Comparison of ENCODE assay signal across 18 cellular contexts in genomic region chr20:39861381-39861780, GRCh38.
DNase-seq lines count a peak whose midpoint lies in the region; ATAC-seq, FAIRE-seq and TF ChIP-seq lines count a peak whose summit lies in the region.
"Had no signal": no experiment of that assay in that cellular context is flagged by ENCODE, and none has a peak within 500 bp of the region (broad histone marks: within the 10 kb centered on the region; RNA-seq: fewer than 3 reads in every experiment).

No MANE protein-coding gene starts in this region.

- ATAC-seq in RWPE2 (ENCODE audit: low read depth), result peak; percentile 82
- ATAC-seq in CD8-positive, alpha-beta T cell, result no peak
- ATAC-seq: activated T-helper 17 cell treated with anti-CD3 and anti-CD28 coated beads, Interleukin-2, amount 50 U/mL, for 72 hours; T-helper 17 cell; WTC11 had no signal

- no peaks in the 10 kb centered on the region for H3K4me1 ChIP-seq in RWPE2 (ENCODE audit: insufficient read depth, poor library complexity, severe bottlenecking)
- H3K4me1 ChIP-seq in CD8-positive, alpha-beta T cell (ENCODE audit: insufficient read depth, low read length), result no peaks in the 10 kb centered on the region

- no peaks in the 10 kb centered on the region for H3K36me3 ChIP-seq in RWPE2 (ENCODE audit: low read depth)
- no peaks in the 10 kb centered on the region for H3K36me3 ChIP-seq in CD8-positive, alpha-beta T cell (ENCODE audit: insufficient read depth, low read length)
- H3K36me3 ChIP-seq: stomach had no signal

- POLR2A ChIA-PET in CD8-positive, alpha-beta T cell (lab: Charles Lee), result no interaction called here
- POLR2A ChIA-PET in GM10248 (lab: Yijun Ruan, JAX), result no interaction called here

- H3K9me3 Mint-ChIP-seq in nephron progenitor cell (peaks cover under 1% of the 10 kb centered on the region), Calu3 (ENCODE audit: low read depth, unreplicated experiment) (peaks cover 22% of the 10 kb centered on the region)
- no peaks in the 10 kb centered on the region for H3K9me3 Mint-ChIP-seq in CD8-positive, alpha-beta T cell
- H3K9me3 Mint-ChIP-seq: mesothelial cell of epicardium, WTC11 had no signal

- peak; percentile 28 for FAIRE-seq in HTR-8/SVneo (lab: Jason Lieb, UNC)

- H3K36me3 Mint-ChIP-seq in nephron progenitor cell (ENCODE audit: low read depth) (no peaks in the 10 kb centered on the region), Calu3 (ENCODE audit: insufficient read depth, unreplicated experiment) (no peaks in the 10 kb centered on the region)
- no peaks in the 10 kb centered on the region for H3K36me3 Mint-ChIP-seq in CD8-positive, alpha-beta T cell
- H3K36me3 Mint-ChIP-seq: mesothelial cell of epicardium, WTC11 had no signal

- no peak overlapping the region for H3K4me3 ChIP-seq in RWPE2 (ENCODE audit: severe bottlenecking)
- no peak overlapping the region for H3K4me3 ChIP-seq in CD8-positive, alpha-beta T cell (ENCODE audit: low read depth, low read length)
- H3K4me3 ChIP-seq: stomach had no signal

- H3K27me3 Mint-ChIP-seq in nephron progenitor cell (ENCODE audit: low read depth, poor library complexity) (no peaks in the 10 kb centered on the region), Calu3 (ENCODE audit: unreplicated experiment) (no peaks in the 10 kb centered on the region)
- peaks cover 5% of the 10 kb centered on the region for H3K27me3 Mint-ChIP-seq in CD8-positive, alpha-beta T cell (ENCODE audit: low read depth)
- H3K27me3 Mint-ChIP-seq: T-helper 17 cell had no signal

- peaks cover 37% of the 10 kb centered on the region for H3K4me1 Mint-ChIP-seq in nephron progenitor cell
- H3K4me1 Mint-ChIP-seq in CD8-positive, alpha-beta T cell (ENCODE audit: low read depth), result no peaks in the 10 kb centered on the region
- H3K4me1 Mint-ChIP-seq in Calu3 (ENCODE audit: low read depth, unreplicated experiment), result no peaks in the 10 kb centered on the region
- H3K4me1 Mint-ChIP-seq: activated T-helper 17 cell treated with anti-CD3 and anti-CD28 coated beads, Interleukin-2, amount 50 U/mL, for 72 hours; T-helper 17 cell had no signal

- H3K27ac ChIP-seq in RWPE2 (ENCODE audit: poor library complexity, severe bottlenecking), result no peak overlapping the region
- no peak overlapping the region for H3K27ac ChIP-seq in CD8-positive, alpha-beta T cell (ENCODE audit: low read depth, low read length)
- H3K27ac ChIP-seq: stomach had no signal

- no peaks in the 10 kb centered on the region for H3K9me3 ChIP-seq in RWPE2 (ENCODE audit: severe bottlenecking)
- H3K9me3 ChIP-seq in CD8-positive, alpha-beta T cell (ENCODE audit: low read length), result no peaks in the 10 kb centered on the region
- H3K9me3 ChIP-seq: stomach had no signal

- CTCF ChIA-PET in CD8-positive, alpha-beta T cell (lab: Charles Lee), result no interaction called here
- CTCF ChIA-PET in Calu3 (lab: Charles Lee) (no interaction called here), GM10248 (lab: Yijun Ruan, JAX) (interaction anchor here (1.3 to 4.9 kb wide), 2 partner anchors 9 to 12 kb away, joined by 4 to 31 read pairs; no protein-coding TSS in a partner anchor)

- DNase-seq in HTR-8/SVneo (ENCODE audit: insufficient read length, low spot score), result no peak
- DNase-seq in NCI-H187 treated with DMSO at 0.1 percent for 48 hours (lab: John Stamatoyannopoulos, UW), result peak; percentile 76
- DNase-seq in RWPE2 (ENCODE audit: low spot score), result no peak
- DNase-seq in nephron progenitor cell, result no peak
- no peak for DNase-seq in D341Med (ENCODE audit: low spot score)
- no peak for DNase-seq in CD8-positive, alpha-beta T cell
- no peak for DNase-seq in Calu3
- DNase-seq in GM10248 (ENCODE audit: extremely low spot score), result no peak
- DNase-seq: CD4-positive, alpha-beta T cell; central memory CD4-positive, alpha-beta T cell; kidney glomerular epithelial cell; NCI-H2171 treated with DMSO at 0.1 percent for 48 hours; right cardiac atrium; stomach; T-helper 17 cell had no signal

- peak overlapping the region; percentile 17 for H3K27ac Mint-ChIP-seq in nephron progenitor cell
- H3K27ac Mint-ChIP-seq in CD8-positive, alpha-beta T cell, result no peak overlapping the region
- H3K27ac Mint-ChIP-seq in Calu3 (ENCODE audit: unreplicated experiment), result no peak overlapping the region
- H3K27ac Mint-ChIP-seq: activated T-helper 17 cell treated with anti-CD3 and anti-CD28 coated beads, Interleukin-2, amount 50 U/mL, for 72 hours; CD4-positive, alpha-beta T cell; mesothelial cell of epicardium; T-helper 17 cell; WTC11 had no signal

- no TSS peak for BruUV-seq in Calu3 (replicated peaks; lab: Mats Ljungman, UMichigan)

- no peak overlapping the region for H3K4me3 Mint-ChIP-seq in nephron progenitor cell
- H3K4me3 Mint-ChIP-seq in CD8-positive, alpha-beta T cell, result no peak overlapping the region
- no peak overlapping the region for H3K4me3 Mint-ChIP-seq in Calu3 (ENCODE audit: low read depth, unreplicated experiment)
- H3K4me3 Mint-ChIP-seq: activated T-helper 17 cell treated with anti-CD3 and anti-CD28 coated beads, Interleukin-2, amount 50 U/mL, for 72 hours; CD4-positive, alpha-beta T cell; mesothelial cell of epicardium; T-helper 17 cell; WTC11 had no signal

- no peaks in the 10 kb centered on the region for H3K27me3 ChIP-seq in RWPE2 (ENCODE audit: insufficient read depth, poor library complexity, severe bottlenecking)
- H3K27me3 ChIP-seq in CD8-positive, alpha-beta T cell (ENCODE audit: insufficient read depth, low read length), result no peaks in the 10 kb centered on the region
- H3K27me3 ChIP-seq: stomach had no signal

- intact Hi-C loops in CD8-positive, alpha-beta T cell (cut with DNase I, micrococcal nuclease), result no loop called here
- intact Hi-C loops in Calu3 (cut with micrococcal nuclease; ENCODE audit: unreplicated experiment), result no loop called here

- TF ChIP-seq CTCF in RWPE2 (IDR thresholded peaks at IDR 0.05; ENCODE audit: poor library complexity, severe bottlenecking) (no peak), nephron progenitor cell (IDR thresholded peaks at IDR 0.05) (no peak), Calu3 (IDR thresholded peaks at IDR 0.05; ENCODE audit: unreplicated experiment) (no peak), GM10248 (IDR thresholded peaks at IDR 0.05; ENCODE audit: control extremely low read depth, extremely low read depth, low read depth, missing control alignments) (no peak)
- no peak for TF ChIP-seq CTCF in CD8-positive, alpha-beta T cell (IDR thresholded peaks at IDR 0.05)
